ENCODE assay signal across 13 cellular contexts in the genomic region with DNA sequence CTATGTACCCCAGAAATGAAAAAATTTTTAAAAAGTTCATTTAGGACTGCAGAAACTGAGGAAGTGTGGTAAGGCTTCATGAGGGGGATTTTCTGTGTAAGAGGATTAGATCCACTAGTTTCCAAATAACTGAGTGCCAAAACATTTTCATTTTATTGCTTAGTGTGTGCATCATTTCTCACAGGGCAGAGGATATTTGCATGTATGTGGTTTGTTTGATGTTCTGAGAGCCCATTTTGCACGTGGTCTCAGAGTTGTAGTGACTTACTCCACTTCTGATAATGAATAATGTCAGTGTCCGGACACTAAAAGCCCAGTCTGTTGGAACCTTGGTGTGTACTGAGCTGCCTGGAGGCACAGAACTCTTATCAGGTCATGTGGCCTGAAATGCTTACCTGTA.
DNase-seq lines count a peak whose midpoint lies in the region; ATAC-seq lines count a peak whose summit lies in the region.
"Had no signal": no experiment of that assay in that cellular context is flagged by ENCODE, and none has a peak within 500 bp of the region (broad histone marks: within the 10 kb centered on the region; RNA-seq: fewer than 3 reads in every experiment).

No MANE protein-coding gene starts in this region.

- no peak for DNase-seq in natural killer cell treated with Interleukin-12 subunit alpha and Interleukin-12 subunit beta and Interleukin-15 and Interleukin-18, amount 100 ng/mL, for 72 hours (ENCODE audit: low spot score)
- DNase-seq in activated naive CD4-positive, alpha-beta T cell treated with anti-CD3 and anti-CD28 coated beads for 36 hours: no peak
- DNase-seq in ureter (ENCODE audit: low spot score) (no peak), SJCRH30 (no peak), NCI-H1105 treated with DMSO at 0.1 percent for 48 hours (lab: John Stamatoyannopoulos, UW) (no peak)
- DNase-seq: activated CD8-positive, alpha-beta T cell treated with anti-CD3 and anti-CD28 coated beads, Interleukin-2, amount 10 ng/mL, durations not matched to agents 7 days and 5 days; left ventricle myocardium inferior; NCI-H1105; stimulated activated CD4-positive, alpha-beta T cell treated with anti-CD3 and anti-CD28 coated beads, Interleukin-4, amount 100 ng/mL, for 1 hour; T-cell had no signal

- H3K4me3 Mint-ChIP-seq in natural killer cell treated with Interleukin-12 subunit alpha and Interleukin-12 subunit beta and Interleukin-15 and Interleukin-18, amount 100 ng/mL, for 72 hours: no peak overlapping the region
- H3K4me3 Mint-ChIP-seq in activated naive CD4-positive, alpha-beta T cell treated with anti-CD3 and anti-CD28 coated beads for 36 hours: no peak overlapping the region
- H3K4me3 Mint-ChIP-seq: activated CD8-positive, alpha-beta T cell treated with anti-CD3 and anti-CD28 coated beads, Interleukin-2, amount 10 ng/mL, durations not matched to agents 7 days and 5 days; T-cell had no signal

- no peaks in the 10 kb centered on the region for H3K36me3 Mint-ChIP-seq in natural killer cell treated with Interleukin-12 subunit alpha and Interleukin-12 subunit beta and Interleukin-15 and Interleukin-18, amount 100 ng/mL, for 72 hours
- H3K36me3 Mint-ChIP-seq in activated naive CD4-positive, alpha-beta T cell treated with anti-CD3 and anti-CD28 coated beads for 36 hours (ENCODE audit: low read depth): no peaks in the 10 kb centered on the region
- H3K36me3 Mint-ChIP-seq: T-cell had no signal

- CTCF ChIA-PET in activated naive CD4-positive, alpha-beta T cell treated with anti-CD3 and anti-CD28 coated beads for 36 hours (lab: Charles Lee): no interaction called here

- H3K27me3 ChIP-seq in SJCRH30: no peaks in the 10 kb centered on the region

- intact Hi-C loops in activated naive CD4-positive, alpha-beta T cell treated with anti-CD3 and anti-CD28 coated beads for 36 hours (cut with micrococcal nuclease): no loop called here

- no peaks in the 10 kb centered on the region for H3K36me3 ChIP-seq in SJCRH30
- H3K36me3 ChIP-seq: left ventricle myocardium inferior had no signal

- H3K27me3 Mint-ChIP-seq in natural killer cell treated with Interleukin-12 subunit alpha and Interleukin-12 subunit beta and Interleukin-15 and Interleukin-18, amount 100 ng/mL, for 72 hours: no peaks in the 10 kb centered on the region
- no peaks in the 10 kb centered on the region for H3K27me3 Mint-ChIP-seq in activated naive CD4-positive, alpha-beta T cell treated with anti-CD3 and anti-CD28 coated beads for 36 hours (ENCODE audit: low read depth)

- H3K27ac Mint-ChIP-seq in natural killer cell treated with Interleukin-12 subunit alpha and Interleukin-12 subunit beta and Interleukin-15 and Interleukin-18, amount 100 ng/mL, for 72 hours: no peak overlapping the region
- no peak overlapping the region for H3K27ac Mint-ChIP-seq in activated naive CD4-positive, alpha-beta T cell treated with anti-CD3 and anti-CD28 coated beads for 36 hours
- H3K27ac Mint-ChIP-seq: activated CD8-positive, alpha-beta T cell treated with anti-CD3 and anti-CD28 coated beads, Interleukin-2, amount 10 ng/mL, durations not matched to agents 7 days and 5 days; T-cell had no signal

- peaks cover 3% of the 10 kb centered on the region; the same call in 1 of the 2 replicates for H3K4me1 ChIP-seq in SJCRH30
- H3K4me1 ChIP-seq: left ventricle myocardium inferior had no signal

- no peak overlapping the region for H3K27ac ChIP-seq in SJCRH30
- H3K27ac ChIP-seq: left ventricle myocardium inferior had no signal

- H3K4me1 Mint-ChIP-seq in natural killer cell treated with Interleukin-12 subunit alpha and Interleukin-12 subunit beta and Interleukin-15 and Interleukin-18, amount 100 ng/mL, for 72 hours (ENCODE audit: low read depth in 2 of 2): peaks cover 0 to 9% of the 10 kb centered on the region in 2 donors
- no peaks in the 10 kb centered on the region for H3K4me1 Mint-ChIP-seq in activated naive CD4-positive, alpha-beta T cell treated with anti-CD3 and anti-CD28 coated beads for 36 hours (ENCODE audit: low read depth)

- ATAC-seq in GM18907 (IDR thresholded peaks at IDR 0.05; ENCODE audit: unreplicated experiment) (peak; percentile 92), HG02610 (IDR thresholded peaks at IDR 0.05; ENCODE audit: unreplicated experiment) (peak; percentile 84), HG03432 (IDR thresholded peaks at IDR 0.05; ENCODE audit: unreplicated experiment) (peak; percentile 95)
- ATAC-seq in natural killer cell treated with Interleukin-12 subunit alpha and Interleukin-12 subunit beta and Interleukin-15 and Interleukin-18, amount 100 ng/mL, for 72 hours: peak; percentile 61 to 64
- ATAC-seq: activated CD8-positive, alpha-beta T cell treated with anti-CD3 and anti-CD28 coated beads, Interleukin-2, amount 10 ng/mL, durations not matched to agents 7 days and 5 days; T-cell had no signal

- no peaks in the 10 kb centered on the region for H3K9me3 ChIP-seq in SJCRH30 (replicated peaks)
- H3K9me3 ChIP-seq: left ventricle myocardium inferior had no signal

- H3K4me3 ChIP-seq in SJCRH30: no peak overlapping the region
- H3K4me3 ChIP-seq: left ventricle myocardium inferior had no signal

- no peaks in the 10 kb centered on the region for H3K9me3 Mint-ChIP-seq in natural killer cell treated with Interleukin-12 subunit alpha and Interleukin-12 subunit beta and Interleukin-15 and Interleukin-18, amount 100 ng/mL, for 72 hours
- H3K9me3 Mint-ChIP-seq in activated naive CD4-positive, alpha-beta T cell treated with anti-CD3 and anti-CD28 coated beads for 36 hours: no peaks in the 10 kb centered on the region
